ENCODE assay signal across 7 cellular contexts in the genomic region with DNA sequence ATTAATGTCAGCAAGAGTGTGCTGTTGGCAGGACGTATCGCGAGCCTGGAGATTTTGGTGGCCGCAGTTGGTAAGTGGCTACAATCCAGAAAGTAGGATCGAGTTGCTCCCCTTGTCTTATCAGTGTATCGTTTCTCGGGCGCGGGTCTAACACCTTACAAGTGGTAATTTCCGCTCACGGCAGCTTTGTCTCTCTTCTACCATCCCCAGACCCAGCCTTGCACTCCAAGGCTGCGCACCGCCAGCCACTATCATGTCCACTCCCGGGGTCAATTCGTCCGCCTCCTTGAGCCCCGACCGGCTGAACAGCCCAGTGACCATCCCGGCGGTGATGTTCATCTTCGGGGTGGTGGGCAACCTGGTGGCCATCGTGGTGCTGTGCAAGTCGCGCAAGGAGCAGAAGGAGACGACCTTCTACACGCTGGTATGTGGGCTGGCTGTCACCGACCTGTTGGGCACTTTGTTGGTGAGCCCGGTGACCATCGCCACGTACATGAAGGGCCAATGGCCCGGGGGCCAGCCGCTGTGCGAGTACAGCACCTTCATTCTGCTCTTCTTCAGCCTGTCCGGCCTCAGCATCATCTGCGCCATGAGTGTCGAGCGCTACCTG. TPM values are rescaled to one million over a fixed set of nuclear protein-coding genes. Genes with fewer than 3 reads are reported as not detected.
A peak's percentile ranks its signal among the peaks of the same experiment; 100 is the strongest.
DNase-seq lines count a peak whose midpoint lies in the region; ATAC-seq and TF ChIP-seq lines count a peak whose summit lies in the region.

No MANE protein-coding gene starts in this region.

- H3K4me3 ChIP-seq in epithelial cell of proximal tubule (ENCODE audit: low read depth, low read length), result peak overlapping the region; percentile 73

- H3K9me3 Mint-ChIP-seq in HFFc6 (peaks cover 14% of the 10 kb centered on the region), natural killer cell (no peaks in the 10 kb centered on the region)
- no peaks in the 10 kb centered on the region for H3K9me3 Mint-ChIP-seq in activated CD4-positive, alpha-beta T cell treated with anti-CD3 and anti-CD28 coated beads, Interleukin-2, amount 10 ng/mL, durations not matched to agents 7 days and 5 days

- intact Hi-C loops in natural killer cell (cut with micrococcal nuclease), result loop anchor here (1.0 to 10.0 kb wide), 5 partner anchors 7 to 320 kb away; partner anchors contain the start of gene RPL37

- DNase-seq in HFFc6 (no peak), epithelial cell of proximal tubule (ENCODE audit: low read depth) (no peak), natural killer cell (peak; percentile 52), NCI-H2107 treated with DMSO at 0.1 percent for 48 hours (lab: John Stamatoyannopoulos, UW; ENCODE audit: unreplicated experiment) (no peak), NCI-H2081 (lab: John Stamatoyannopoulos, UW) (no peak), G401 (ENCODE audit: low spot score) (no peak)
- peak; percentile 64 for DNase-seq in activated CD4-positive, alpha-beta T cell treated with anti-CD3 and anti-CD28 coated beads, Interleukin-2, amount 10 ng/mL, durations not matched to agents 7 days and 5 days

- in situ Hi-C loops in G401 (cut with HindIII; ENCODE audit: low sequenced_read_pairs), result no loop called here

- H3K27ac Mint-ChIP-seq in HFFc6 (no peak overlapping the region), natural killer cell (peak overlapping the region; percentile 91 to 95)
- H3K27ac Mint-ChIP-seq in activated CD4-positive, alpha-beta T cell treated with anti-CD3 and anti-CD28 coated beads, Interleukin-2, amount 10 ng/mL, durations not matched to agents 7 days and 5 days, result peak overlapping the region; percentile 95

- H3K4me3 Mint-ChIP-seq in HFFc6, result peak overlapping the region; percentile 92
- H3K4me3 Mint-ChIP-seq in activated CD4-positive, alpha-beta T cell treated with anti-CD3 and anti-CD28 coated beads, Interleukin-2, amount 10 ng/mL, durations not matched to agents 7 days and 5 days, result peak overlapping the region; percentile 92
- peak overlapping the region; percentile 99 for H3K4me3 Mint-ChIP-seq in natural killer cell

- CTCF ChIA-PET in activated CD4-positive, alpha-beta T cell treated with anti-CD3 and anti-CD28 coated beads, Interleukin-2, amount 10 ng/mL, durations not matched to agents 7 days and 5 days (lab: Charles Lee), result interaction anchor here (0.6 to 3.1 kb wide), 11 partner anchors 10 to 732 kb away, joined by 3 to 13 read pairs (median 4); no protein-coding TSS in a partner anchor

- TF ChIP-seq CTCF in HFFc6 (IDR thresholded peaks at IDR 0.05) (peak; percentile 53), epithelial cell of proximal tubule (conservative IDR thresholded peaks at IDR 0.05; ENCODE audit: low read depth, low read length) (peak; percentile 20), natural killer cell (IDR thresholded peaks at IDR 0.05) (peak; percentile 16)

- peak; percentile 22 to 24 (median 22) for ATAC-seq in natural killer cell

- H3K27me3 Mint-ChIP-seq in HFFc6 (ENCODE audit: insufficient read depth) (peaks cover 9% of the 10 kb centered on the region), natural killer cell (ENCODE audit: low read depth in 2 of 2) (no peaks in the 10 kb centered on the region)
- H3K27me3 Mint-ChIP-seq in activated CD4-positive, alpha-beta T cell treated with anti-CD3 and anti-CD28 coated beads, Interleukin-2, amount 10 ng/mL, durations not matched to agents 7 days and 5 days, result no peaks in the 10 kb centered on the region

- H3K4me1 Mint-ChIP-seq in HFFc6 (ENCODE audit: low read depth) (peaks cover 74% of the 10 kb centered on the region), natural killer cell (peaks cover 89 to 93% of the 10 kb centered on the region in 2 donors)
- peaks cover 45% of the 10 kb centered on the region for H3K4me1 Mint-ChIP-seq in activated CD4-positive, alpha-beta T cell treated with anti-CD3 and anti-CD28 coated beads, Interleukin-2, amount 10 ng/mL, durations not matched to agents 7 days and 5 days

- POLR2A ChIA-PET in activated CD4-positive, alpha-beta T cell treated with anti-CD3 and anti-CD28 coated beads, Interleukin-2, amount 10 ng/mL, durations not matched to agents 7 days and 5 days (lab: Charles Lee), result interaction anchor here (0.5 kb wide), 1 partner anchor 1407 kb away, joined by 4 read pairs; no protein-coding TSS in a partner anchor

- H3K36me3 Mint-ChIP-seq in HFFc6 (ENCODE audit: low read depth), result peaks cover 27% of the 10 kb centered on the region
- peaks cover 55% of the 10 kb centered on the region for H3K36me3 Mint-ChIP-seq in activated CD4-positive, alpha-beta T cell treated with anti-CD3 and anti-CD28 coated beads, Interleukin-2, amount 10 ng/mL, durations not matched to agents 7 days and 5 days (ENCODE audit: low read depth)
- H3K36me3 Mint-ChIP-seq in natural killer cell, result peaks cover 13% of the 10 kb centered on the region

RNA-seq across cellular contexts. Expression of gene PTGER4, which starts 1.1 kb away (rescaled TPM):
- total RNA-seq in HFFc6 (2021; fragmentation: NEBNext Ultra II Directional; extraction: Animal tissue kit (Norgen Biotek cat#: 25700)), result 1 to 10 TPM; 1.4 to 5.1 (median 3.6) TPM
- total RNA-seq in activated CD4-positive, alpha-beta T cell treated with anti-CD3 and anti-CD28 coated beads, Interleukin-2, amount 10 ng/mL, durations not matched to agents 7 days and 5 days, result 10 to 100 TPM; 45.7 to 46.8 TPM
- total RNA-seq in epithelial cell of proximal tubule, result 10.3 and 36.8 TPM in 2 replicates
- 100 to 1,000 TPM; 112 to 126 (median 117) TPM for total RNA-seq in natural killer cell
- 0.37 TPM in 1 of 2 replicates, not detected in the other for total RNA-seq in G401 (2014; rRNA removed; shearing (Covaris generic))

Comparison
In these comparisons a context has a peak if more than half of its experiments do, and no peak if none do; other contexts are left out.
1. DNase-seq: peak in activated CD4-positive, alpha-beta T cell treated with anti-CD3 and anti-CD28 coated beads, Interleukin-2, amount 10 ng/mL, durations not matched to agents 7 days and 5 days (single experiment) and natural killer cell (single experiment); none in HFFc6 (single experiment), epithelial cell of proximal tubule (single experiment), NCI-H2107 treated with DMSO at 0.1 percent for 48 hours (single experiment), NCI-H2081 (0 of 2) and G401 (single experiment).
2. Peak in every context shown above with its lines, with median percentiles within 50 percentile points of each other: H3K4me3 Mint-ChIP-seq and CTCF ChIP-seq.